ENCODE assay signal across 1 cellular context in genomic region chr11:69963533-69964246, GRCh38.
TF ChIP-seq lines count a peak whose summit lies in the region.

No MANE protein-coding gene starts in this region.

TF ChIP-seq in GM12878, 131 proteins besides CTCF, POLR2A, EP300 and RAD21:
- TF ChIP-seq FOS (IDR thresholded peaks at IDR 0.05; ENCODE audit: borderline replicate concordance, extremely low read depth, insufficient read length) (no peak), SRF (IDR thresholded peaks at IDR 0.05; ENCODE audit: low read depth in 2 of 2, low read length in 2 of 2) (peak; percentile 9 to 73; a peak in 1 of 4 replicates), SUZ12 (IDR thresholded peaks at IDR 0.05; ENCODE audit: unreplicated experiment) (no peak), RELA (IDR thresholded peaks at IDR 0.05; ENCODE audit: borderline replicate concordance, partially characterized antibody) (no peak)
